ENCODE assay signal across 1 cellular context in genomic region chr9:35493119-35493518, GRCh38. TPM values are rescaled to one million over a fixed set of nuclear protein-coding genes. Genes with fewer than 3 reads are reported as not detected.
"Had no signal": no experiment of that assay in that cellular context is flagged by ENCODE, and none has a peak within 500 bp of the region (broad histone marks: within the 10 kb centered on the region; RNA-seq: fewer than 3 reads in every experiment).

No MANE protein-coding gene starts in this region.

RNA-seq across cellular contexts. Expression of gene RUSC2, which starts 3.2 kb away (rescaled TPM):
- total RNA-seq: OCI-LY7 had no signal
